12 cellular contexts compared by ENCODE assay signal in the genomic region with DNA sequence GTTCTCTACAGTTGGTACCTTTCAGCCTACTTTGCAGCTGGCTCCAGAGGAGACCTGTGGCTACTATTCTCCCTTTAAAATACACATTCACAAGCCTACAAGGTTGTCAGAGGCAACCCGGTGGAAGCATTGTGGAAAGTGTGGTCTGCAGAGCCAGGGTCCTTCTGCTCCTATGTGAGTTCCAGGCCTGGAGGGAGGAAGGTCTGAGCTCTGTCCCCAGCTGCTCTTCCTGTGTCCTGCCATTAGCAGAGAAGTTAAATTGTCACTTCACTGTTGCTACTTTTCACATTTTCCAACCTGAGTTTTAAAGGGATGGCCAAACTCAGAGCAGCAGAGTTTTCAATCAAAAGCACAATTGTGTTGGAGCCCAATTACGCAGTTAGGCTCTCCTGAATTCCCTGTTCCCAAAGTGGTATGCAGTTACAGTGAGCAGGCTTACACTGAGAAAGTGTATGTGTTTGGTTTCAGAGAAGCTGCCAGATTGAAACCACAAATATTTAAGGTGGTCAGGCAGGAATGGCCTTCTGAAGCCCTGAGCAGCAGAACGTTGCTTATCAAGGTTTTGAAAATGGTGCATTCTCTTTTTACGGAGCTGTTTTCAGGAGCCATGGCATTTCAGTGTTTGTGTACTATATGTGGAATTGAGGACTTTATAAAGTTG. TPM values are rescaled to one million over a fixed set of nuclear protein-coding genes. Genes with fewer than 3 reads are reported as not detected.
DNase-seq lines count a peak whose midpoint lies in the region; TF ChIP-seq lines count a peak whose summit lies in the region.
"Had no signal": no experiment of that assay in that cellular context is flagged by ENCODE, and none has a peak within 500 bp of the region (broad histone marks: within the 10 kb centered on the region; RNA-seq: fewer than 3 reads in every experiment).

No MANE protein-coding gene starts in this region.

- no peaks in the 10 kb centered on the region for H3K27me3 ChIP-seq in stomach

- peaks cover 13 to 70% (median 24%) of the 10 kb centered on the region in 4 donors for H3K4me1 ChIP-seq in stomach

- intact Hi-C loops in stomach (cut with DNase I; ENCODE audit: low total_unique reads) (no loop called here), posterior vena cava (cut with DNase I) (no loop called here)

- DNase-seq in DMS79 treated with DMSO at 0.1 percent for 48 hours (lab: John Stamatoyannopoulos, UW) (peak; percentile 3), DMS79 (lab: John Stamatoyannopoulos, UW) (no peak), SW480 (ENCODE audit: low spot score) (peak; percentile 70), iris pigment epithelial cell (ENCODE audit: low read depth) (peak; percentile 90), stomach (no peak), posterior vena cava (ENCODE audit: low spot score) (no peak), caudate nucleus (lab: John Stamatoyannopoulos, UW) (no peak), cerebellar cortex (ENCODE audit: low spot score) (no peak)
- DNase-seq: mucosa of descending colon, small intestine had no signal

- peak overlapping the region in 4 of 5 donors; percentile 45 to 61 (median 51) for H3K27ac ChIP-seq in stomach
- H3K27ac ChIP-seq in caudate nucleus (ENCODE audit: low read depth, low read length): no peak overlapping the region
- H3K27ac ChIP-seq: 22Rv1 had no signal

- 33 to 58% (median 42%) methylated on average over 4 of the region's 4 CpGs for WGBS in stomach, 5 donors

- H3K9me3 ChIP-seq in stomach: no peaks in the 10 kb centered on the region
- H3K9me3 ChIP-seq: mucosa of descending colon had no signal

- TF ChIP-seq POLR2A in stomach (IDR thresholded peaks at IDR 0.05): no peak

- peaks cover 14 to 48% (median 47%) of the 10 kb centered on the region in 4 donors for H3K36me3 ChIP-seq in stomach

- TF ChIP-seq EP300 in stomach (IDR thresholded peaks at IDR 0.05): no peak

- no peak overlapping the region for H3K4me3 ChIP-seq in stomach
- H3K4me3 ChIP-seq: K562, mucosa of descending colon had no signal

- no peak for TF ChIP-seq CTCF in stomach (IDR thresholded peaks at IDR 0.05)

RNA-seq across cellular contexts. Expression of a gene that starts 25.0 kb away (rescaled TPM):
- 10 to 100 TPM; 13.4 to 99.5 (median 28.5) TPM for total RNA-seq in stomach
- polyA plus RNA-seq in stomach: 10 to 100 TPM in 2 of 3 donors, 1 to 10 TPM in 1; 9.3 to 16.9 (median 10.7) TPM
- total RNA-seq in posterior vena cava: 10 to 100 TPM; 38.5 to 39.8 TPM

RNA-seq across cellular contexts. Expression of a gene that starts 46.5 kb away (rescaled TPM):
- total RNA-seq in stomach (10 to 100 TPM in 3 of 5 donors, 1 to 10 TPM in 2; 7.0 to 26.6 (median 10.4) TPM), posterior vena cava (10 to 100 TPM; 11.6 to 14.3 TPM)
- 10 to 100 TPM; 18.9 to 20.9 (median 20.9) TPM for polyA plus RNA-seq in stomach

RNA-seq across cellular contexts. Expression of a gene that starts 52.7 kb away (rescaled TPM):
- 10 to 100 TPM in 2 of 5 donors, 1 to 10 TPM in 3; 4.9 to 27.2 (median 9.6) TPM for total RNA-seq in stomach
- polyA plus RNA-seq in stomach: 10 to 100 TPM; 12.0 to 21.0 (median 20.2) TPM
- total RNA-seq in posterior vena cava: 10 to 100 TPM in 1 of 2 donors, 1 to 10 TPM in 1; 9.6 to 13.0 TPM

Comparison
In these comparisons a context has a peak if more than half of its experiments do, and no peak if none do; other contexts are left out.
1. DNase-seq: peak in DMS79 treated with DMSO at 0.1 percent for 48 hours (single experiment), SW480 (single experiment) and iris pigment epithelial cell (single experiment); none in DMS79 (single experiment), stomach (single experiment), posterior vena cava (single experiment), caudate nucleus (0 of 61) and cerebellar cortex (single experiment).